ENCODE assay signal across 1 cellular context in genomic region chr5:57249251-57249874, GRCh38.
A peak's percentile ranks its signal among the peaks of the same experiment; 100 is the strongest.
TF ChIP-seq lines count a peak whose summit lies in the region.

No MANE protein-coding gene starts in this region.

TF ChIP-seq in K562, 482 proteins besides CTCF, POLR2A, EP300 and RAD21 (continued from another document and continues in another):
- no peak for TF ChIP-seq PBX2 (CRISPR knock-in tag; IDR thresholded peaks at IDR 0.05; ENCODE audit: low read depth)
- peak; percentile 42; the same call in 1 of the 2 replicates for TF ChIP-seq PBX2 (tag; conservative IDR thresholded peaks at IDR 0.05; ENCODE audit: low read depth)
- TF ChIP-seq, protein P1, sequence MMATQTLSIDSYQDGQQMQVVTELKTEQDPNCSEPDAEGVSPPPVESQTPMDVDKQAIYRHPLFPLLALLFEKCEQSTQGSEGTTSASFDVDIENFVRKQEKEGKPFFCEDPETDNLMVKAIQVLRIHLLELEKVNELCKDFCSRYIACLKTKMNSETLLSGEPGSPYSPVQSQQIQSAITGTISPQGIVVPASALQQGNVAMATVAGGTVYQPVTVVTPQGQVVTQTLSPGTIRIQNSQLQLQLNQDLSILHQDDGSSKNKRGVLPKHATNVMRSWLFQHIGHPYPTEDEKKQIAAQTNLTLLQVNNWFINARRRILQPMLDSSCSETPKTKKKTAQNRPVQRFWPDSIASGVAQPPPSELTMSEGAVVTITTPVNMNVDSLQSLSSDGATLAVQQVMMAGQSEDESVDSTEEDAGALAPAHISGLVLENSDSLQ (IDR thresholded peaks at IDR 0.05) = peak; percentile 32; the same call in 1 of the 2 replicates
- TF ChIP-seq TEAD2 (tag; IDR thresholded peaks at IDR 0.05) = no peak
- no peak for TF ChIP-seq SMARCB1 (IDR thresholded peaks at IDR 0.05; ENCODE audit: insufficient read length, low read depth)
- peak; percentile 43 for TF ChIP-seq CCNT2 (IDR thresholded peaks at IDR 0.05; ENCODE audit: borderline replicate concordance, extremely low read depth, insufficient read length, low read depth, low read length)
- TF ChIP-seq DLX4 (CRISPR knock-in tag; IDR thresholded peaks at IDR 0.05) = no peak
- TF ChIP-seq, protein P2, sequence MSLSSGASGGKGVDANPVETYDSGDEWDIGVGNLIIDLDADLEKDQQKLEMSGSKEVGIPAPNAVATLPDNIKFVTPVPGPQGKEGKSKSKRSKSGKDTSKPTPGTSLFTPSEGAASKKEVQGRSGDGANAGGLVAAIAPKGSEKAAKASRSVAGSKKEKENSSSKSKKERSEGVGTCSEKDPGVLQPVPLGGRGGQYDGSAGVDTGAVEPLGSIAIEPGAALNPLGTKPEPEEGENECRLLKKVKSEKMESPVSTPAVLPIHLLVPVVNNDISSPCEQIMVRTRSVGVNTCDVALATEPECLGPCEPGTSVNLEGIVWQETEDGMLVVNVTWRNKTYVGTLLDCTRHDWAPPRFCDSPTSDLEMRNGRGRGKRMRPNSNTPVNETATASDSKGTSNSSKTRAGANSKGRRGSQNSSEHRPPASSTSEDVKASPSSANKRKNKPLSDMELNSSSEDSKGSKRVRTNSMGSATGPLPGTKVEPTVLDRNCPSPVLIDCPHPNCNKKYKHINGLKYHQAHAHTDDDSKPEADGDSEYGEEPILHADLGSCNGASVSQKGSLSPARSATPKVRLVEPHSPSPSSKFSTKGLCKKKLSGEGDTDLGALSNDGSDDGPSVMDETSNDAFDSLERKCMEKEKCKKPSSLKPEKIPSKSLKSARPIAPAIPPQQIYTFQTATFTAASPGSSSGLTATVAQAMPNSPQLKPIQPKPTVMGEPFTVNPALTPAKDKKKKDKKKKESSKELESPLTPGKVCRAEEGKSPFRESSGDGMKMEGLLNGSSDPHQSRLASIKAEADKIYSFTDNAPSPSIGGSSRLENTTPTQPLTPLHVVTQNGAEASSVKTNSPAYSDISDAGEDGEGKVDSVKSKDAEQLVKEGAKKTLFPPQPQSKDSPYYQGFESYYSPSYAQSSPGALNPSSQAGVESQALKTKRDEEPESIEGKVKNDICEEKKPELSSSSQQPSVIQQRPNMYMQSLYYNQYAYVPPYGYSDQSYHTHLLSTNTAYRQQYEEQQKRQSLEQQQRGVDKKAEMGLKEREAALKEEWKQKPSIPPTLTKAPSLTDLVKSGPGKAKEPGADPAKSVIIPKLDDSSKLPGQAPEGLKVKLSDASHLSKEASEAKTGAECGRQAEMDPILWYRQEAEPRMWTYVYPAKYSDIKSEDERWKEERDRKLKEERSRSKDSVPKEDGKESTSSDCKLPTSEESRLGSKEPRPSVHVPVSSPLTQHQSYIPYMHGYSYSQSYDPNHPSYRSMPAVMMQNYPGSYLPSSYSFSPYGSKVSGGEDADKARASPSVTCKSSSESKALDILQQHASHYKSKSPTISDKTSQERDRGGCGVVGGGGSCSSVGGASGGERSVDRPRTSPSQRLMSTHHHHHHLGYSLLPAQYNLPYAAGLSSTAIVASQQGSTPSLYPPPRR (CRISPR knock-in tag; IDR thresholded peaks at IDR 0.05; ENCODE audit: borderline replicate concordance) = no peak
- no peak for TF ChIP-seq GTF2B (IDR thresholded peaks at IDR 0.05; ENCODE audit: extremely low read depth, insufficient read length)
- no peak for TF ChIP-seq ARID3A (IDR thresholded peaks at IDR 0.05; ENCODE audit: borderline replicate concordance, low read depth, low read length)
- no peak for TF ChIP-seq ZNF407 (IDR thresholded peaks at IDR 0.05; ENCODE audit: low read depth)
- no peak for TF ChIP-seq SNIP1 (IDR thresholded peaks at IDR 0.05; ENCODE audit: low read depth)
- TF ChIP-seq CHCHD3 (CRISPR knock-in tag; IDR thresholded peaks at IDR 0.05) = no peak
- no peak for TF ChIP-seq EGR1 (conservative IDR thresholded peaks at IDR 0.05)
- no peak for TF ChIP-seq ZNF347 (CRISPR knock-in tag; IDR thresholded peaks at IDR 0.05; ENCODE audit: low read depth)
- peak; percentile 52; the same call in 1 of the 2 replicates for TF ChIP-seq FOXM1 (IDR thresholded peaks at IDR 0.05; ENCODE audit: low read depth)
- TF ChIP-seq FOXM1 (CRISPR knock-in tag; IDR thresholded peaks at IDR 0.05; ENCODE audit: low read depth) = no peak
- peak; percentile 9; the same call in 1 of the 2 replicates for TF ChIP-seq C11orf30 (IDR thresholded peaks at IDR 0.05; ENCODE audit: low read depth)
- TF ChIP-seq, protein P3, sequence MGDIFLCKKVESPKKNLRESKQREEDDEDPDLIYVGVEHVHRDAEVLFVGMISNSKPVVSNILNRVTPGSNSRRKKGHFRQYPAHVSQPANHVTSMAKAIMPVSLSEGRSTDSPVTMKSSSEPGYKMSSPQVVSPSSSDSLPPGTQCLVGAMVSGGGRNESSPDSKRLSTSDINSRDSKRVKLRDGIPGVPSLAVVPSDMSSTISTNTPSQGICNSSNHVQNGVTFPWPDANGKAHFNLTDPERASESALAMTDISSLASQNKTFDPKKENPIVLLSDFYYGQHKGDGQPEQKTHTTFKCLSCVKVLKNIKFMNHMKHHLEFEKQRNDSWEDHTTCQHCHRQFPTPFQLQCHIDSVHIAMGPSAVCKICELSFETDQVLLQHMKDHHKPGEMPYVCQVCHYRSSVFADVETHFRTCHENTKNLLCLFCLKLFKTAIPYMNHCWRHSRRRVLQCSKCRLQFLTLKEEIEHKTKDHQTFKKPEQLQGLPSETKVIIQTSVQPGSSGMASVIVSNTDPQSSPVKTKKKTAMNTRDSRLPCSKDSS (IDR thresholded peaks at IDR 0.05; ENCODE audit: low read depth, partially characterized antibody) = no peak
- TF ChIP-seq MEIS2 (IDR thresholded peaks at IDR 0.05; ENCODE audit: partially characterized antibody) = peak; percentile 84
- TF ChIP-seq ZNF764 (CRISPR knock-in tag; IDR thresholded peaks at IDR 0.05; ENCODE audit: low read depth) = no peak
- peak; percentile 65 for TF ChIP-seq PCBP2 (IDR thresholded peaks at IDR 0.05; ENCODE audit: low read depth, low read length, poor library complexity, severe bottlenecking)
- TF ChIP-seq ZNF699 (CRISPR knock-in tag; IDR thresholded peaks at IDR 0.05; ENCODE audit: insufficient replicate concordance) = no peak
- TF ChIP-seq RNF2 (IDR thresholded peaks at IDR 0.05) = no peak
- TF ChIP-seq CTBP1 (IDR thresholded peaks at IDR 0.05; ENCODE audit: borderline replicate concordance) = no peak
- peak; percentile 60 for TF ChIP-seq TEAD4 (IDR thresholded peaks at IDR 0.05; ENCODE audit: low read length)
- TF ChIP-seq TEAD4 (CRISPR knock-in tag; IDR thresholded peaks at IDR 0.05; ENCODE audit: borderline replicate concordance) = no peak
- TF ChIP-seq CREM (IDR thresholded peaks at IDR 0.05; ENCODE audit: low read depth) = 0 out of 2 replicates have a peak, but pooled peaks have one; percentile 8
- peak; percentile 64 for TF ChIP-seq DPF2 (IDR thresholded peaks at IDR 0.05)
- no peak for TF ChIP-seq SNRNP70 (optimal IDR thresholded peaks at IDR 0.05; ENCODE audit: low read depth, low read length)
- peak; percentile 56 for TF ChIP-seq TCF3 (CRISPR knock-in tag; IDR thresholded peaks at IDR 0.05)
- TF ChIP-seq SMARCA4 (IDR thresholded peaks at IDR 0.05) = peak; percentile 54; the same call in 1 of the 2 replicates
- TF ChIP-seq BACH1 (tag; IDR thresholded peaks at IDR 0.05) = no peak
- 0 out of 4 replicates have a peak, but pooled peaks of 1 of the 2 experiments have one; percentile 21 for TF ChIP-seq NRF1 (conservative IDR thresholded peaks at IDR 0.05 in 1 of 2, IDR thresholded peaks at IDR 0.05 in 1 of 2)
